In the genomic region with DNA sequence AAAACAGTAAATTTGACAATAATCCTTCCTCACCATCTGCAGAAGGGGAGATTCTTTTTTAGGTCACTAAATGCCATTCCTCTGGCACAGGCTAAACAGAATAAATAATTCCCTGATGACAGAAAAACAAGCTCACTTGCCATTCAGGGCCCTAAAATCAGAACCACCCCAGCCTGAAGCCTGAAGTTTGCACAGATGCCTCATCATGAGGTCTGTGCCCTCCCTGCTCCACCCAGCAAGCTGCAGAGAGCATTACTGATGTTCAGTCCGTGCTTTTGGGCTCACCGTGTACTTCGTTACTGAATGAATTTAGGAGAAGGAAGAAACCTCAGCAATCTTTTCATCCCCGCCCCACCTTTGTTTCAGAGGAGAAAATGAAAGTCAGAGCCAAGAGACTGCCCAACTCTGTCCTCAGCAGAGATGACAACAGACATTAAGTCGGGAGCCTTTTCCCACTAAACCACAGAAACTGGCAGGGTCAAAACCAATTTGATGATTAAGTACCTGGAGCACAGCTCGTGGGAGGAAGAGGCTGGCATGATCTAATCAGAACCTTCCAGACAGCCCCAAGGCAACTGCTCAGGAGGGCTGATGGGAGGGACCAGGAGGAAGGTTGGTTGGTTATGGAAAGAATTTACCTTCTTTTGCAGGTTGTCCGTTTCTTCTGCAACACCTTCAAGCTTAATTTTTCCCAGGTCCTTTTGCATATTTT, we compare ENCODE assay signal across 14 cellular contexts.
DNase-seq lines count a peak whose midpoint lies in the region; ATAC-seq, FAIRE-seq and TF ChIP-seq lines count a peak whose summit lies in the region.
"Had no signal": no experiment of that assay in that cellular context is flagged by ENCODE, and none has a peak within 500 bp of the region (broad histone marks: within the 10 kb centered on the region; RNA-seq: fewer than 3 reads in every experiment).

No MANE protein-coding gene starts in this region.

- peaks cover 9% of the 10 kb centered on the region for H3K36me3 Mint-ChIP-seq in type B pancreatic cell

- no peaks in the 10 kb centered on the region for H3K27me3 Mint-ChIP-seq in type B pancreatic cell

- no peak overlapping the region for H3K27ac Mint-ChIP-seq in type B pancreatic cell

- ATAC-seq in HG02938 (IDR thresholded peaks at IDR 0.05; ENCODE audit: unreplicated experiment), result no peak

- DNase-seq in H54 (ENCODE audit: insufficient read length, low spot score) (peak; percentile 22), islet precursor cell (peak; percentile 87), type B pancreatic cell (ENCODE audit: extremely low spot score, unreplicated experiment) (no peak), NCI-H128 (lab: John Stamatoyannopoulos, UW; ENCODE audit: unreplicated experiment) (no peak)
- no peak for DNase-seq in activated CD4-positive, CD25-positive, alpha-beta regulatory T cell (lab: John Stamatoyannopoulos, UW)
- DNase-seq: activated CD4-positive, CD25-positive, alpha-beta regulatory T cell treated with anti-CD3 and anti-CD28 coated beads, Interleukin-2, amount 50 U/mL, for 72 hours; activated T-cell treated with anti-CD3 and anti-CD28 coated beads, Interleukin-2, amount 50 U/mL, for 1 hour; amygdala; Caco-2; NCI-H524 had no signal

- no peak for TF ChIP-seq POLR2A in H54 (IDR thresholded peaks at IDR 0.05; ENCODE audit: low read depth, low read length)

- TF ChIP-seq CTCF in VCaP (conservative IDR thresholded peaks at IDR 0.05) (no peak), type B pancreatic cell (conservative IDR thresholded peaks at IDR 0.05) (no peak)

- FAIRE-seq in H54 (lab: Jason Lieb, UNC), result peak; percentile 27

- H3K4me1 Mint-ChIP-seq in type B pancreatic cell (ENCODE audit: unreplicated experiment), result peaks cover 6% of the 10 kb centered on the region

- H3K27ac ChIP-seq in VCaP, result peak overlapping the region; percentile 79
- H3K27ac ChIP-seq: HL-60, SJSA1 had no signal

- peak overlapping the region; percentile 35 for H3K4me3 Mint-ChIP-seq in type B pancreatic cell

- H3K9me3 Mint-ChIP-seq in type B pancreatic cell, result no peaks in the 10 kb centered on the region

Comparison
In these comparisons a context has a peak if more than half of its experiments do, and no peak if none do; other contexts are left out.
1. DNase-seq: peak in H54 (single experiment) and islet precursor cell (single experiment); none in type B pancreatic cell (single experiment), NCI-H128 (single experiment) and activated CD4-positive, CD25-positive, alpha-beta regulatory T cell (0 of 4).